22 cellular contexts compared by ENCODE assay signal in the genomic region with DNA sequence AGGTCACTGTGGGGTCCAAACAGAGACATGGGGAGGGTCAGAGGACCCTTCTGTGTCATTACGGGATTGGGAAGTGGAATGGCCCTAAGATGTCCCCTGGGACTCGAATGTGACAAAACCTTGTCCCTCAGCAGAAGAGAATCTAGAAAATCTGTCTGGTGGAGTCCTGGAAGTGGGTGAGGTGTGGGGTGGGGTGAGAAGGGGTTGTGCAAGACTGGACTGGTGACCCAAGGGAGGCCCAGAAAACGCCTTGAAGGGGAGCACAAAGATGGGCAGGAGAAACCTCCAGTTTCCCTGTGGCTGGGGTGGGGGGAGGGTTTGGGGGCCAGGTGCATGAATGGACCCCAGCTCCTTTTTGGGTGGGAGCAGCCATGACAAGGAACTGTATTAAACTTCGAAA.
"Had no signal": no experiment of that assay in that cellular context is flagged by ENCODE, and none has a peak within 500 bp of the region (broad histone marks: within the 10 kb centered on the region; RNA-seq: fewer than 3 reads in every experiment).

No MANE protein-coding gene starts in this region.

- H3K36me3 ChIP-seq: ascending aorta had no signal

- H3K27me3 ChIP-seq: ascending aorta, body of pancreas had no signal

- H3K4me3 Mint-ChIP-seq: activated B cell treated with CpG ODN at 0.5 μM for 24 hours; activated CD4-positive, alpha-beta memory T cell treated with anti-CD3 and anti-CD28 coated beads for 36 hours; activated CD4-positive, alpha-beta T cell treated with anti-CD3 and anti-CD28 coated beads, Interleukin-2, amount 10 ng/mL, durations not matched to agents 7 days and 5 days; activated naive CD8-positive, alpha-beta T cell treated with anti-CD3 and anti-CD28 coated beads, Interleukin-2, amount 50 U/mL, for 24 hours; activated T-cell treated with anti-CD3 and anti-CD28 coated beads, Interleukin-2, amount 50 U/mL, for 4 hours; T-helper 17 cell had no signal

- H3K4me3 ChIP-seq: ascending aorta, body of pancreas had no signal

- H3K9me3 ChIP-seq: ascending aorta, body of pancreas had no signal

- DNase-seq: activated B cell treated with CpG ODN at 0.5 μM for 24 hours; activated CD4-positive, alpha-beta memory T cell treated with anti-CD3 and anti-CD28 coated beads for 36 hours; activated CD4-positive, alpha-beta T cell treated with anti-CD3 and anti-CD28 coated beads, Interleukin-2, amount 10 ng/mL, durations not matched to agents 7 days and 5 days; activated CD8-positive, alpha-beta memory T cell treated with anti-CD3 and anti-CD28 coated beads for 24 hours; activated effector memory CD4-positive, alpha-beta T cell treated with anti-CD3 and anti-CD28 coated beads, Interleukin-2, amount 50 U/mL, for 16 hours; activated naive CD4-positive, alpha-beta T cell treated with Interleukin-2 at 50 U/mL for 16 hours; activated naive CD8-positive, alpha-beta T cell treated with anti-CD3 and anti-CD28 coated beads, Interleukin-2, amount 50 U/mL, for 24 hours; activated T-cell treated with anti-CD3 and anti-CD28 coated beads, Interleukin-2, amount 50 U/mL, for 4 hours; amniotic stem cell; body of pancreas; KBM-7; NCI-H1048; NCI-H146; NCI-H187 treated with DMSO at 0.1 percent for 48 hours; NCI-H2081 treated with DMSO at 0.1 percent for 48 hours; NCI-H446; NCI-H524; SHP77 treated with DMSO at 0.1 percent for 48 hours; T-helper 17 cell; T-helper 9 cell had no signal

- ATAC-seq: activated naive CD4-positive, alpha-beta T cell treated with anti-CD3 and anti-CD28 coated beads, Interleukin-2, amount 50 U/mL, for 72 hours; activated naive CD8-positive, alpha-beta T cell treated with anti-CD3 and anti-CD28 coated beads, Interleukin-2, amount 50 U/mL, for 24 hours; activated T-cell treated with anti-CD3 and anti-CD28 coated beads, Interleukin-2, amount 50 U/mL, for 4 hours; body of pancreas; T-helper 17 cell had no signal

- H3K36me3 Mint-ChIP-seq: activated CD4-positive, alpha-beta memory T cell treated with anti-CD3 and anti-CD28 coated beads for 36 hours; activated naive CD4-positive, alpha-beta T cell treated with anti-CD3 and anti-CD28 coated beads, Interleukin-2, amount 50 U/mL, for 72 hours had no signal

- H3K9me3 Mint-ChIP-seq: activated B cell treated with CpG ODN at 0.5 μM for 24 hours; activated CD4-positive, alpha-beta memory T cell treated with anti-CD3 and anti-CD28 coated beads for 36 hours; activated CD4-positive, alpha-beta T cell treated with anti-CD3 and anti-CD28 coated beads, Interleukin-2, amount 10 ng/mL, durations not matched to agents 7 days and 5 days; activated naive CD4-positive, alpha-beta T cell treated with anti-CD3 and anti-CD28 coated beads, Interleukin-2, amount 50 U/mL, for 72 hours; activated naive CD8-positive, alpha-beta T cell treated with anti-CD3 and anti-CD28 coated beads, Interleukin-2, amount 50 U/mL, for 24 hours; activated T-cell treated with anti-CD3 and anti-CD28 coated beads, Interleukin-2, amount 50 U/mL, for 4 hours had no signal

- H3K27ac Mint-ChIP-seq: activated B cell treated with CpG ODN at 0.5 μM for 24 hours; activated CD4-positive, alpha-beta memory T cell treated with anti-CD3 and anti-CD28 coated beads for 36 hours; activated CD4-positive, alpha-beta T cell treated with anti-CD3 and anti-CD28 coated beads, Interleukin-2, amount 10 ng/mL, durations not matched to agents 7 days and 5 days; activated naive CD4-positive, alpha-beta T cell treated with anti-CD3 and anti-CD28 coated beads, Interleukin-2, amount 50 U/mL, for 72 hours; activated naive CD8-positive, alpha-beta T cell treated with anti-CD3 and anti-CD28 coated beads, Interleukin-2, amount 50 U/mL, for 24 hours; T-helper 17 cell had no signal

- H3K27ac ChIP-seq: ascending aorta, body of pancreas had no signal

- H3K4me1 ChIP-seq: body of pancreas had no signal

- H3K4me1 Mint-ChIP-seq: activated B cell treated with CpG ODN at 0.5 μM for 24 hours; activated CD4-positive, alpha-beta T cell treated with anti-CD3 and anti-CD28 coated beads, Interleukin-2, amount 10 ng/mL, durations not matched to agents 7 days and 5 days; activated naive CD8-positive, alpha-beta T cell treated with anti-CD3 and anti-CD28 coated beads, Interleukin-2, amount 50 U/mL, for 24 hours had no signal
